Comparison of ENCODE assay signal across 14 cellular contexts in the genomic region with DNA sequence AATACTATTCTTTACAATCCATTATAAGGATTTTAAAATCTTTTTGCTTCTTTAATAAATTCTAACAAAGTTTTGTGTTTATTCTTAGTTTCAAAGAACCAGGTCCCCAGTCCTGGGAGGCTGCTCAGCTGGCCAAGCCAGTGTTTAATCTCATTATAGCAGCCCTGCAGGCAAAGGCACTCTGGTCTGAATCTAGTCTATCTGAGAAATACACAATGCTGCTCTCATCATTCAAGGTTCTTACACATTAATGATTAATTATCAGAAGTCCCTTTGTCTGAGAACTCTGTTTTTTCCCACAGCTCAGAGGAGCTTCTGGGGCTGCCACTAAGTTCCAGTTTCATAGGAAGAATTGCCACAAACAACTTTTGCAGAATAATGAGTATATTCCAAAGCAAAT. TPM values are rescaled to one million over a fixed set of nuclear protein-coding genes. Genes with fewer than 3 reads are reported as not detected.
DNase-seq lines count a peak whose midpoint lies in the region; ATAC-seq, FAIRE-seq and TF ChIP-seq lines count a peak whose summit lies in the region.
"Had no signal": no experiment of that assay in that cellular context is flagged by ENCODE, and none has a peak within 500 bp of the region (broad histone marks: within the 10 kb centered on the region; RNA-seq: fewer than 3 reads in every experiment).

No MANE protein-coding gene starts in this region.

- no peak overlapping the region for H3K9ac ChIP-seq in HepG2 (ENCODE audit: insufficient read depth, low read depth, low read length)

- ATAC-seq in HepG2, result peak; percentile 57
- ATAC-seq in right lobe of liver, result no peak
- ATAC-seq in HG02759 (IDR thresholded peaks at IDR 0.05; ENCODE audit: unreplicated experiment), result peak; percentile 54
- ATAC-seq in HG03520 (IDR thresholded peaks at IDR 0.05; ENCODE audit: unreplicated experiment), result peak; percentile 47

- H3K9me3 ChIP-seq in HepG2 (ENCODE audit: low read length) (no peaks in the 10 kb centered on the region), right lobe of liver (no peaks in the 10 kb centered on the region)
- H3K9me3 ChIP-seq: tibial artery had no signal

- no peak overlapping the region for H3K4me3 ChIP-seq in HepG2 (replicated peaks in 1 of 3; ENCODE audit: insufficient read depth in 1 of 3, low read depth in 2 of 3, low read length in 3 of 3)
- H3K4me3 ChIP-seq in right lobe of liver, result no peak overlapping the region
- H3K4me3 ChIP-seq: K562, tibial artery had no signal

- H3K27me3 ChIP-seq in HepG2 (ENCODE audit: control insufficient read depth in 1 of 2, insufficient read depth in 2 of 2, low read length in 2 of 2) (no peaks in the 10 kb centered on the region), right lobe of liver (no peaks in the 10 kb centered on the region)
- H3K27me3 ChIP-seq: tibial artery had no signal

- H3K4me1 ChIP-seq in HepG2 (ENCODE audit: insufficient read depth, low read length), result peaks cover 71% of the 10 kb centered on the region
- H3K4me1 ChIP-seq in right lobe of liver, result no peaks in the 10 kb centered on the region
- H3K4me1 ChIP-seq: tibial artery had no signal

- H3K79me2 ChIP-seq in HepG2 (ENCODE audit: insufficient read depth, low read length), result no peaks in the 10 kb centered on the region

- TF ChIP-seq CTCF in HepG2 (CRISPR knock-in tag; IDR thresholded peaks at IDR 0.05), result no peak
- no peak for TF ChIP-seq CTCF in right lobe of liver (IDR thresholded peaks at IDR 0.05)

- CTCF ChIA-PET in HepG2 (lab: Yijun Ruan, JAX; ENCODE audit: low intra/inter-chr PET ratio, low total read pairs), result no interaction called here

- no peaks in the 10 kb centered on the region for H4K20me1 ChIP-seq in HepG2 (ENCODE audit: insufficient read depth, low read length)

- H3K27ac ChIP-seq in HepG2 (ENCODE audit: extremely low read length, insufficient read depth, low read length) (peak overlapping the region; percentile 31), right lobe of liver (no peak overlapping the region)
- H3K27ac ChIP-seq: tibial artery had no signal

- TF ChIP-seq EP300 in HepG2 (IDR thresholded peaks at IDR 0.05; ENCODE audit: low read depth in 2 of 2, low read length in 2 of 2) (no peak), HepG2 (CRISPR knock-in tag; IDR thresholded peaks at IDR 0.05; ENCODE audit: borderline replicate concordance) (no peak)

- no TSS peak for BruUV-seq in HepG2 (replicated peaks; lab: Mats Ljungman, UMichigan)

- no peak overlapping the region for H2AFZ ChIP-seq in HepG2 (ENCODE audit: low read length)

- intact Hi-C loops in HepG2 (cut with micrococcal nuclease; ENCODE audit: unreplicated experiment), result loop anchor here (2.0 to 10.0 kb wide), 2 partner anchors 29 to 253 kb away; a partner anchor contains a TSS
- intact Hi-C loops in right lobe of liver (cut with DNase I), result loop anchor here in 1 of 2 donors (5.0 kb wide), 1 partner anchor 505 kb away; no protein-coding TSS in a partner anchor

- in situ Hi-C loops in HepG2 (cut with HindIII; ENCODE audit: extremely low pct_ligation_motif_present, low pct_unique_long_range_greater_than_20kb), result loop anchor here (10.0 kb wide), 2 partner anchors 223 to 507 kb away; no protein-coding TSS in a partner anchor

- POLR2A ChIA-PET in HepG2 (lab: Yijun Ruan, JAX), result interaction anchor here (0.6 to 2.7 kb wide), 4 partner anchors 27 to 400 kb away, joined by 3 to 10 read pairs (median 5); a partner anchor contains a TSS

- peak; percentile 75 for DNase-seq in HepG2 (ENCODE audit: low spot score)
- no peak for DNase-seq in right lobe of liver
- no peak for DNase-seq in midbrain (lab: John Stamatoyannopoulos, UW)
- no peak for DNase-seq in NCI-H1417 treated with DMSO at 0.1 percent for 48 hours (lab: John Stamatoyannopoulos, UW)
- DNase-seq in GF-D8 (lab: John Stamatoyannopoulos, UW), result no peak
- DNase-seq in AG08396 (ENCODE audit: low spot score), result no peak
- DNase-seq: activated CD4-positive, alpha-beta T cell treated with anti-CD3 and anti-CD28 coated beads, Interleukin-2, amount 10 ng/mL, durations not matched to agents 7 days and 5 days; stimulated activated CD4-positive, alpha-beta T cell treated with anti-CD3 and anti-CD28 coated beads, Interleukin-12 subunit alpha, Interleukin-12 subunit beta, amount 100 ng/mL, for 4 hours; T-helper 17 cell; tibial artery had no signal

- no peak for TF ChIP-seq RAD21 in HepG2 (CRISPR knock-in tag; IDR thresholded peaks at IDR 0.05)

- no peak for TF ChIP-seq POLR2A in HepG2 (IDR thresholded peaks at IDR 0.05; ENCODE audit: insufficient read depth in 1 of 2, low read depth in 2 of 2, low read length in 2 of 2)
- TF ChIP-seq POLR2A in right lobe of liver (IDR thresholded peaks at IDR 0.05), result no peak

- no peak for FAIRE-seq in HepG2 (lab: Jason Lieb, UNC)
- FAIRE-seq: D721Med had no signal

- H3K36me3 ChIP-seq in HepG2 (replicated peaks in 1 of 2; ENCODE audit: control insufficient read depth in 1 of 2, insufficient read depth in 2 of 2, low read length in 2 of 2) (peaks cover 12 to 21% of the 10 kb centered on the region in 2 experiments; a peak in 4 of 5 replicates), right lobe of liver (peaks cover 0 to 19% (median 7%) of the 10 kb centered on the region in 4 donors)

- H3K4me2 ChIP-seq in HepG2 (ENCODE audit: low read depth, low read length), result no peak overlapping the region

TF ChIP-seq in HepG2, 621 proteins besides CTCF, POLR2A, EP300 and RAD21 (continues in another document):
- no peak for TF ChIP-seq ZNF619 (CRISPR knock-in tag; IDR thresholded peaks at IDR 0.05)
- TF ChIP-seq ZNF761 (CRISPR knock-in tag; conservative IDR thresholded peaks at IDR 0.05), result no peak
- no peak for TF ChIP-seq ZFX (CRISPR knock-in tag; IDR thresholded peaks at IDR 0.05; ENCODE audit: low read depth)
- no peak for TF ChIP-seq SOX6 (IDR thresholded peaks at IDR 0.05)
- TF ChIP-seq SOX6 (CRISPR knock-in tag; IDR thresholded peaks at IDR 0.05), result peak; percentile 44; the same call in 1 of the 2 replicates
- TF ChIP-seq XRCC5 (optimal IDR thresholded peaks at IDR 0.05; ENCODE audit: low read length), result no peak
- no peak for TF ChIP-seq FOXA3 (CRISPR knock-in tag; IDR thresholded peaks at IDR 0.05)
- no peak for TF ChIP-seq HNF4A (CRISPR knock-in tag; IDR thresholded peaks at IDR 0.05)

RNA-seq across cellular contexts. Expression of a gene that starts 27.7 kb away (rescaled TPM):
- total RNA-seq in HepG2 (2016; rRNA removed; fragmentation: Illumina TruSeq; extraction: Trizol) (7.0 and 7.1 TPM in 2 replicates), right lobe of liver (10 to 100 TPM in 1 of 6 experiments, 1 to 10 TPM in 5; 6.2 to 16.7 (median 7.3) TPM)
- total RNA-seq in HepG2 (2016; cell fraction: cytosol; rRNA removed; fragmentation: Illumina TruSeq; extraction: Trizol; ENCODE audit: low read depth), result 1.9 and 2.4 TPM in 2 replicates
- total RNA-seq in HepG2 (2016; cell fraction: insoluble cytoplasmic fraction; rRNA removed; fragmentation: Illumina TruSeq; extraction: Trizol), result 6.3 and 7.3 TPM in 2 replicates
- total RNA-seq in HepG2 (2016; cell fraction: membrane; rRNA removed; fragmentation: Illumina TruSeq; extraction: Trizol), result 7.3 and 8.3 TPM in 2 replicates
- 3.6 and 4.2 TPM in 2 replicates for total RNA-seq in HepG2 (2016; cell fraction: nucleus; rRNA removed; fragmentation: Illumina TruSeq; extraction: Trizol)
- 2.2 and 2.5 TPM in 2 replicates for polyA plus RNA-seq in HepG2 (2011; rRNA removed)
- 1.6 and 2.3 TPM in 2 replicates for polyA plus RNA-seq in HepG2 (2011; cell fraction: cytosol; rRNA removed)
- 3.2 and 4.3 TPM in 2 replicates for polyA plus RNA-seq in HepG2 (2011; cell fraction: nucleus; rRNA removed)
- 2.8 and 4.9 TPM in 2 replicates for polyA plus RNA-seq in HepG2 (2012)
- 2.4 and 3.1 TPM in 2 replicates for polyA plus RNA-seq in HepG2 (2016; cell fraction: cytosol; fragmentation: Illumina TruSeq; extraction: Trizol; ENCODE audit: low read depth)
- 5.9 and 8.3 TPM in 2 replicates for polyA plus RNA-seq in HepG2 (2016; cell fraction: insoluble cytoplasmic fraction; fragmentation: Illumina TruSeq; extraction: Trizol; ENCODE audit: low read depth)
- 5.6 TPM in 2 replicates for polyA plus RNA-seq in HepG2 (2016; cell fraction: membrane; fragmentation: Illumina TruSeq; extraction: Trizol; ENCODE audit: low read depth)
- polyA plus RNA-seq in HepG2 (2016; cell fraction: nucleus; fragmentation: Illumina TruSeq; extraction: Trizol; ENCODE audit: insufficient read depth, low read depth), result 5.0 and 6.2 TPM in 2 replicates
- polyA minus RNA-seq in HepG2 (2011; rRNA and poly(A)+ RNA removed; ENCODE audit: low replicate concordance), result 0.42 and 0.86 TPM in 2 replicates
- 2.0 and 2.1 TPM in 2 replicates for polyA minus RNA-seq in HepG2 (2011; cell fraction: cytosol; rRNA and poly(A)+ RNA removed)
- polyA minus RNA-seq in HepG2 (2011; cell fraction: nucleus; rRNA and poly(A)+ RNA removed), result 4.0 and 4.1 TPM in 2 replicates

RNA-seq across cellular contexts. Expression of a gene that starts 43.8 kb away (rescaled TPM):
- total RNA-seq in HepG2 (2016; rRNA removed; fragmentation: Illumina TruSeq; extraction: Trizol), result 16.2 and 32.2 TPM in 2 replicates
- 1.1 and 1.4 TPM in 2 replicates for total RNA-seq in HepG2 (2016; cell fraction: cytosol; rRNA removed; fragmentation: Illumina TruSeq; extraction: Trizol; ENCODE audit: low read depth)
- 16.1 and 31.3 TPM in 2 replicates for total RNA-seq in HepG2 (2016; cell fraction: insoluble cytoplasmic fraction; rRNA removed; fragmentation: Illumina TruSeq; extraction: Trizol)
- total RNA-seq in HepG2 (2016; cell fraction: membrane; rRNA removed; fragmentation: Illumina TruSeq; extraction: Trizol), result 4.3 and 5.1 TPM in 2 replicates
- total RNA-seq in HepG2 (2016; cell fraction: nucleus; rRNA removed; fragmentation: Illumina TruSeq; extraction: Trizol), result 26.7 and 28.5 TPM in 2 replicates
- polyA plus RNA-seq in HepG2 (2011; rRNA removed), result 1.9 and 5.1 TPM in 2 replicates
- 1.2 and 1.3 TPM in 2 replicates for polyA plus RNA-seq in HepG2 (2011; cell fraction: cytosol; rRNA removed)
- 2.6 and 2.7 TPM in 2 replicates for polyA plus RNA-seq in HepG2 (2011; cell fraction: nucleus; rRNA removed)
- polyA plus RNA-seq in HepG2 (2012), result 3.4 and 6.3 TPM in 2 replicates
- 0.41 and 0.43 TPM in 2 replicates for polyA plus RNA-seq in HepG2 (2016; cell fraction: cytosol; fragmentation: Illumina TruSeq; extraction: Trizol; ENCODE audit: low read depth)
- polyA plus RNA-seq in HepG2 (2016; cell fraction: insoluble cytoplasmic fraction; fragmentation: Illumina TruSeq; extraction: Trizol; ENCODE audit: low read depth), result 25.2 and 26.5 TPM in 2 replicates
- 1.2 TPM in 2 replicates for polyA plus RNA-seq in HepG2 (2016; cell fraction: membrane; fragmentation: Illumina TruSeq; extraction: Trizol; ENCODE audit: low read depth)
- 17.4 and 17.5 TPM in 2 replicates for polyA plus RNA-seq in HepG2 (2016; cell fraction: nucleus; fragmentation: Illumina TruSeq; extraction: Trizol; ENCODE audit: insufficient read depth, low read depth)
- polyA minus RNA-seq in HepG2 (2011; rRNA and poly(A)+ RNA removed; ENCODE audit: low replicate concordance), result 0.84 and 3.3 TPM in 2 replicates
- 4.9 and 5.4 TPM in 2 replicates for polyA minus RNA-seq in HepG2 (2011; cell fraction: cytosol; rRNA and poly(A)+ RNA removed)
- polyA minus RNA-seq in HepG2 (2011; cell fraction: nucleus; rRNA and poly(A)+ RNA removed), result 26.2 and 43.8 TPM in 2 replicates
- 1 to 10 TPM in 2 of 6 experiments, under 1 TPM in 4; 0.37 to 1.8 (median 0.92) TPM for total RNA-seq in right lobe of liver

Comparison
In these comparisons a context has a peak if more than half of its experiments do, and no peak if none do; other contexts are left out.
1. ATAC-seq: peak in HepG2 (single experiment), HG02759 (single experiment) and HG03520 (single experiment); none in right lobe of liver (0 of 4).